ENCODE assay signal across 8 cellular contexts in the genomic region with DNA sequence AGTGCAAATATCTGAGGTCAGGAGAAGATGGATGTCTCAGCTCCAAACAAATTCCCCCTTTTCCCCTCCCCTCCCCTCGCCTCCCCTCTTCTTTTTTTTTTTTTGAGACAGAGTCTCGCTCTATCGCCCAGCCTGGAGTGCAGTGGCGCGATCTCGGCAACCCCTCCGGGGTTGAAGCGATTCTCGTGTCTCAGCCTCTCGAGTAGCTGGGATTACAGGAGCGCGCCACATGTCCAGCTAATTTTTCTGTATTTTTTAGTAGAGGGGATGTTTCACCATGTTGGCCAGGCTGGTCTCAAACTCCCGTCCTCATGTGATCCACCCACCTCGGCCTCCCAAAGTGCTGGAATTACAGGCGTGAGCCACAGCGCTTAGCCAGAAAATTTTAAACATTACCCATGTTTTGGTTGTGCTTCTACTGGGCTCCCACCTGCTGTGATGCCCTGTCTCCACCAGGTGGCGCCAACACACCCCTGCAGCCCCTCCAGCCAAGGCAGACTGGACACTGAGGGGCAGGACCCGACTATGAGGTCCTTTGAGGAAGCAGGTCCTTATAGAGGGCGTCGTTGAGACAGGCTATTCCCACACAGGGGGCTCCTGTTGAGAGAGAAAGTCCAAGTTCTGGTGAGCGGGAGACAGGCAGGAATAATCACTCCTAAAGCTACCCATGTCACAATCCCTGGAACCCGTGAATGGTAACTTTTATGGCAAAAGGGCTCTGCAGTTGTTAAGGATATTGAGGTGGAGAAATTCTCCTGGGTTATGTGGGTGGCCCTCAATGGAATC.
DNase-seq lines count a peak whose midpoint lies in the region; ATAC-seq and TF ChIP-seq lines count a peak whose summit lies in the region.

No MANE protein-coding gene starts in this region.

- DNase-seq in AG09319 (ENCODE audit: extremely low read depth, low read depth) (peak; percentile 32), NCI-H2196 (lab: John Stamatoyannopoulos, UW; ENCODE audit: unreplicated experiment) (peak; percentile 69), caudate nucleus (lab: John Stamatoyannopoulos, UW) (peak in 51 of 61 donors; percentile 5 to 69 (median 35)), islet precursor cell (peak; percentile 91)
- DNase-seq in activated CD4-positive, CD25-positive, alpha-beta regulatory T cell (lab: John Stamatoyannopoulos, UW) = peak; percentile 38 to 58 (median 48)
- DNase-seq in stimulated activated CD4-positive, alpha-beta T cell treated with anti-CD3 and anti-CD28 coated beads, Interleukin-1b, Interleukin-23, amount 100 ng/mL, for 48 hours = peak; percentile 70

- no peak overlapping the region for H3K27ac ChIP-seq in caudate nucleus (ENCODE audit: low read depth, low read length)

- TF ChIP-seq CTCF in AG09319 (IDR thresholded peaks at IDR 0.05; ENCODE audit: low read depth, low read length) = peak; percentile 98

- peak; percentile 61 for ATAC-seq in GM19324 (IDR thresholded peaks at IDR 0.05; ENCODE audit: low FRiP score, unreplicated experiment)
- no peak for ATAC-seq in HG03159 (IDR thresholded peaks at IDR 0.05; ENCODE audit: unreplicated experiment)

Comparison
In these comparisons a context has a peak if more than half of its experiments do, and no peak if none do; other contexts are left out.
1. DNase-seq: peak in every context shown above with its lines; median percentile 91 in islet precursor cell; 70 in stimulated activated CD4-positive, alpha-beta T cell treated with anti-CD3 and anti-CD28 coated beads, Interleukin-1b, Interleukin-23, amount 100 ng/mL, for 48 hours; 69 in NCI-H2196; 48 in activated CD4-positive, CD25-positive, alpha-beta regulatory T cell; 35 in caudate nucleus; 32 in AG09319.